Comparison of ENCODE assay signal across 9 cellular contexts in the genomic region with DNA sequence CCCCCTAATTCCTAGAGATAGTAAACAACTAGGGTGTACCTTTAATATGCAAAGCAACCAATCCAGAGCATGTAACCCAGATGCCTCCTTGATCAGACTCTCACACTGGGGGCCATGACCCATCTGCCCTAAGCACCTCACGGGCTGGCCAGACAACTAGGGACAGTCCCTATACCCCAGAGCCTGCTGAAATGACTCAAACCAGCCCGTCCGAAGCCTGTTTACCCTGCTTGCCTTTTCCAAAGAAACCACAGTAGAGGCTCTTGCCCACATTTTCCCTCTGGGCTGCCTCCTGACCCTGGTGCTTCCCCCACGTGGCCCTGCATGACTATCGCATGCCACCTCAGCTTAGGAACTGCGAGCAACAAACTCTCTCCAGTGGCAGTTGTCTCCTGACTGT. TPM values are rescaled to one million over a fixed set of nuclear protein-coding genes. Genes with fewer than 3 reads are reported as not detected.
A peak's percentile ranks its signal among the peaks of the same experiment; 100 is the strongest.
DNase-seq lines count a peak whose midpoint lies in the region; ATAC-seq, FAIRE-seq and TF ChIP-seq lines count a peak whose summit lies in the region.
"Had no signal": no experiment of that assay in that cellular context is flagged by ENCODE, and none has a peak within 500 bp of the region (broad histone marks: within the 10 kb centered on the region; RNA-seq: fewer than 3 reads in every experiment).

No MANE protein-coding gene starts in this region.

- H3K27me3 Mint-ChIP-seq in naive thymus-derived CD8-positive, alpha-beta T cell, result no peaks in the 10 kb centered on the region

- H3K4me3 Mint-ChIP-seq in naive thymus-derived CD8-positive, alpha-beta T cell, result peak overlapping the region in 7 of 10 donors; percentile 28 to 62 (median 42)

- no peaks in the 10 kb centered on the region for H3K9me3 Mint-ChIP-seq in naive thymus-derived CD8-positive, alpha-beta T cell

- POLR2A ChIA-PET in naive thymus-derived CD8-positive, alpha-beta T cell (lab: Charles Lee), result interaction anchor here (0.7 to 28.6 kb wide), 5 partner anchors 13 to 200 kb away, joined by 3 to 674 read pairs (median 4); a partner anchor contains a TSS

- TF ChIP-seq CTCF in D721Med (IDR thresholded peaks at IDR 0.05; ENCODE audit: insufficient read depth, missing control alignments), result no peak

- peaks cover 0 to 27% (median 11%) of the 10 kb centered on the region in 3 donors for H3K36me3 Mint-ChIP-seq in naive thymus-derived CD8-positive, alpha-beta T cell

- peak; percentile 54 for ATAC-seq in GM18519 (IDR thresholded peaks at IDR 0.05; ENCODE audit: low FRiP score, unreplicated experiment)
- ATAC-seq in naive thymus-derived CD8-positive, alpha-beta T cell, result peak in 1 of 2 donors; percentile 19

- FAIRE-seq in D721Med (lab: Jason Lieb, UNC) (no peak), H54 (lab: Jason Lieb, UNC) (no peak)

- H3K4me1 Mint-ChIP-seq in naive thymus-derived CD8-positive, alpha-beta T cell, result peaks cover 52 to 94% (median 89%) of the 10 kb centered on the region in 4 donors

- TF ChIP-seq POLR2A in H54 (IDR thresholded peaks at IDR 0.05; ENCODE audit: low read depth, low read length), result no peak

- DNase-seq in H4 (ENCODE audit: low spot score) (peak; percentile 69), RPMI7951 (ENCODE audit: low read depth) (peak; percentile 64), D721Med (ENCODE audit: insufficient read length, low spot score) (no peak), H54 (ENCODE audit: insufficient read length, low spot score) (no peak), NCI-H82 (lab: John Stamatoyannopoulos, UW) (no peak), retina (no peak)
- DNase-seq in naive thymus-derived CD8-positive, alpha-beta T cell, result no peak

- peak overlapping the region; percentile 76 to 100 (median 93) for H3K27ac Mint-ChIP-seq in naive thymus-derived CD8-positive, alpha-beta T cell
- H3K27ac Mint-ChIP-seq: progenitor cell of endocrine pancreas had no signal

RNA-seq across cellular contexts. Expression of a gene that starts 46.2 kb away (rescaled TPM):
- total RNA-seq in H4 (2014; rRNA removed; shearing (Covaris generic)), result 28.7 and 36.2 TPM in 2 replicates
- 21.5 and 22.9 TPM in 2 replicates for total RNA-seq in RPMI7951 (2014; rRNA removed; shearing (Covaris generic))
- total RNA-seq in naive thymus-derived CD8-positive, alpha-beta T cell, result 100 to 1,000 TPM; 251 to 268 TPM
- polyA plus RNA-seq in naive thymus-derived CD8-positive, alpha-beta T cell, result 100 to 1,000 TPM; 409 to 533 (median 504) TPM

Comparison
In these comparisons a context has a peak if more than half of its experiments do, and no peak if none do; other contexts are left out.
1. DNase-seq: peak in H4 (single experiment) and RPMI7951 (single experiment); none in naive thymus-derived CD8-positive, alpha-beta T cell (0 of 10), D721Med (single experiment), H54 (single experiment), NCI-H82 (single experiment) and retina (single experiment).